In genomic region chrX:120823554-120823953, GRCh38 we compare ENCODE assay signal across 24 cellular contexts. TPM values are rescaled to one million over a fixed set of nuclear protein-coding genes. Genes with fewer than 3 reads are reported as not detected.
DNase-seq lines count a peak whose midpoint lies in the region; ATAC-seq and TF ChIP-seq lines count a peak whose summit lies in the region.
"Had no signal": no experiment of that assay in that cellular context is flagged by ENCODE, and none has a peak within 500 bp of the region (broad histone marks: within the 10 kb centered on the region; RNA-seq: fewer than 3 reads in every experiment).

No MANE protein-coding gene starts in this region.

- ATAC-seq in stimulated activated effector memory CD8-positive, alpha-beta T cell treated with anti-CD3 and anti-CD28 coated beads, Interleukin-12 subunit alpha, Interleukin-12 subunit beta, amount 100 ng/mL, for 72 hours, result no peak
- ATAC-seq: K562, T-cell had no signal

- peaks cover 10% of the 10 kb centered on the region for H3K4me1 Mint-ChIP-seq in osteocyte (ENCODE audit: unreplicated experiment)
- H3K4me1 Mint-ChIP-seq in stimulated activated effector memory CD8-positive, alpha-beta T cell treated with anti-CD3 and anti-CD28 coated beads, Interleukin-12 subunit alpha, Interleukin-12 subunit beta, amount 100 ng/mL, for 72 hours, result no peaks in the 10 kb centered on the region
- H3K4me1 Mint-ChIP-seq: CD14-positive monocyte, T-cell had no signal

- peaks cover 4% of the 10 kb centered on the region for H3K9me3 Mint-ChIP-seq in osteocyte (ENCODE audit: unreplicated experiment)
- H3K9me3 Mint-ChIP-seq in stimulated activated effector memory CD8-positive, alpha-beta T cell treated with anti-CD3 and anti-CD28 coated beads, Interleukin-12 subunit alpha, Interleukin-12 subunit beta, amount 100 ng/mL, for 72 hours, result no peaks in the 10 kb centered on the region
- H3K9me3 Mint-ChIP-seq: T-cell had no signal

- no peak for TF ChIP-seq CTCF in osteocyte (IDR thresholded peaks at IDR 0.05)
- TF ChIP-seq CTCF in left ventricle myocardium inferior (IDR thresholded peaks at IDR 0.05; ENCODE audit: borderline replicate concordance), result no peak

- H3K36me3 ChIP-seq in SK-N-MC (ENCODE audit: insufficient read depth, low read length) (no peaks in the 10 kb centered on the region), left ventricle myocardium inferior (no peaks in the 10 kb centered on the region)
- H3K36me3 ChIP-seq: BE2C, Peyer's patch had no signal

- H3K4me3 ChIP-seq in SK-N-MC (0 out of 2 replicates have a peak overlapping the region, but pooled peaks have one; percentile 39), left ventricle myocardium inferior (no peak overlapping the region)
- H3K4me3 ChIP-seq: K562, Peyer's patch had no signal

- intact Hi-C loops in left ventricle myocardium inferior (cut with micrococcal nuclease), result no loop called here

- peak overlapping the region; percentile 70 for H3K27ac Mint-ChIP-seq in osteocyte (ENCODE audit: unreplicated experiment)
- H3K27ac Mint-ChIP-seq in stimulated activated effector memory CD8-positive, alpha-beta T cell treated with anti-CD3 and anti-CD28 coated beads, Interleukin-12 subunit alpha, Interleukin-12 subunit beta, amount 100 ng/mL, for 72 hours, result no peak overlapping the region
- H3K27ac Mint-ChIP-seq: T-cell had no signal

- peak; percentile 48 for DNase-seq in NCI-H82 (lab: John Stamatoyannopoulos, UW)
- DNase-seq in NCI-H82 treated with DMSO at 0.1 percent for 48 hours (lab: John Stamatoyannopoulos, UW; ENCODE audit: unreplicated experiment), result no peak
- peak; percentile 90 for DNase-seq in NCI-H69 (lab: John Stamatoyannopoulos, UW)
- DNase-seq in SK-N-MC (ENCODE audit: low read depth, low spot score), result peak; percentile 30
- DNase-seq in osteocyte (ENCODE audit: extremely low spot score, unreplicated experiment), result no peak
- no peak for DNase-seq in stimulated activated effector memory CD8-positive, alpha-beta T cell treated with anti-CD3 and anti-CD28 coated beads, Interleukin-12 subunit alpha, Interleukin-12 subunit beta, amount 100 ng/mL, for 72 hours (ENCODE audit: low spot score in 2 of 2)
- no peak for DNase-seq in left ventricle myocardium inferior
- DNase-seq in kidney tubule cell (ENCODE audit: low spot score), result no peak
- DNase-seq: 8988T, ACHN, BE2C, Kasumi-1, NCI-H1092 treated with DMSO at 0.1 percent for 48 hours, NCI-H146, NCI-H1930, NCI-H2227 treated with DMSO at 0.1 percent for 48 hours, Peyer's patch, SIG-M5, T-cell had no signal

- H3K27ac ChIP-seq in SK-N-MC, result peak overlapping the region; percentile 86
- no peak overlapping the region for H3K27ac ChIP-seq in left ventricle myocardium inferior (replicated peaks)
- H3K27ac ChIP-seq: Peyer's patch had no signal

- no peaks in the 10 kb centered on the region for H3K4me1 ChIP-seq in left ventricle myocardium inferior
- H3K4me1 ChIP-seq: BE2C, Peyer's patch had no signal

- no peak overlapping the region for H3K9ac ChIP-seq in SK-N-MC (ENCODE audit: insufficient read length)

- H3K9me3 ChIP-seq in SK-N-MC (ENCODE audit: low read depth, low read length) (no peaks in the 10 kb centered on the region), left ventricle myocardium inferior (replicated peaks) (no peaks in the 10 kb centered on the region)
- H3K9me3 ChIP-seq: BE2C, Peyer's patch had no signal

- no peak overlapping the region for H3K4me3 Mint-ChIP-seq in osteocyte (ENCODE audit: unreplicated experiment)
- H3K4me3 Mint-ChIP-seq in stimulated activated effector memory CD8-positive, alpha-beta T cell treated with anti-CD3 and anti-CD28 coated beads, Interleukin-12 subunit alpha, Interleukin-12 subunit beta, amount 100 ng/mL, for 72 hours, result no peak overlapping the region
- H3K4me3 Mint-ChIP-seq: CD14-positive monocyte, T-cell had no signal

- H3K36me3 Mint-ChIP-seq in osteocyte (ENCODE audit: unreplicated experiment), result no peaks in the 10 kb centered on the region
- no peaks in the 10 kb centered on the region for H3K36me3 Mint-ChIP-seq in stimulated activated effector memory CD8-positive, alpha-beta T cell treated with anti-CD3 and anti-CD28 coated beads, Interleukin-12 subunit alpha, Interleukin-12 subunit beta, amount 100 ng/mL, for 72 hours
- H3K36me3 Mint-ChIP-seq: CD14-positive monocyte, T-cell had no signal

- H3K27me3 Mint-ChIP-seq in osteocyte (ENCODE audit: unreplicated experiment), result peaks cover 2% of the 10 kb centered on the region
- H3K27me3 Mint-ChIP-seq: T-cell had no signal

- H3K27me3 ChIP-seq in left ventricle myocardium inferior (ENCODE audit: low read depth), result no peaks in the 10 kb centered on the region
- H3K27me3 ChIP-seq: BE2C, Peyer's patch had no signal

RNA-seq across cellular contexts. Expression of gene CT47B1, which starts 52.1 kb away (rescaled TPM):
- not detected in 2 replicates for total RNA-seq in osteocyte
- total RNA-seq in left ventricle myocardium inferior, result not detected
- total RNA-seq: G401, M059J, NCI-H460, Peyer's patch, T-cell had no signal

Comparison
In these comparisons a context has a peak if more than half of its experiments do, and no peak if none do; other contexts are left out.
1. DNase-seq: peak in NCI-H82 (single experiment), NCI-H69 (single experiment) and SK-N-MC (single experiment); none in NCI-H82 treated with DMSO at 0.1 percent for 48 hours (single experiment), osteocyte (single experiment), stimulated activated effector memory CD8-positive, alpha-beta T cell treated with anti-CD3 and anti-CD28 coated beads, Interleukin-12 subunit alpha, Interleukin-12 subunit beta, amount 100 ng/mL, for 72 hours (0 of 2), left ventricle myocardium inferior (single experiment) and kidney tubule cell (single experiment).